In genomic region chr5:1753490-1753889, GRCh38 we compare ENCODE assay signal across 21 cellular contexts. TPM values are rescaled to one million over a fixed set of nuclear protein-coding genes. Genes with fewer than 3 reads are reported as not detected.
A peak's percentile ranks its signal among the peaks of the same experiment; 100 is the strongest.
DNase-seq lines count a peak whose midpoint lies in the region; ATAC-seq and TF ChIP-seq lines count a peak whose summit lies in the region.
"Had no signal": no experiment of that assay in that cellular context is flagged by ENCODE, and none has a peak within 500 bp of the region (broad histone marks: within the 10 kb centered on the region; RNA-seq: fewer than 3 reads in every experiment).

No MANE protein-coding gene starts in this region.

- WGBS in suprapubic skin: 76% methylated on average over 8 of the region's 8 CpGs

- H3K4me3 Mint-ChIP-seq in activated naive CD4-positive, alpha-beta T cell treated with anti-CD3 and anti-CD28 coated beads, Interleukin-2, amount 10 ng/mL, durations not matched to agents 7 days and 5 days: no peak overlapping the region

- peaks cover 3% of the 10 kb centered on the region for H3K9me3 Mint-ChIP-seq in activated naive CD4-positive, alpha-beta T cell treated with anti-CD3 and anti-CD28 coated beads, Interleukin-2, amount 10 ng/mL, durations not matched to agents 7 days and 5 days

- no peak for TF ChIP-seq EP300 in suprapubic skin (IDR thresholded peaks at IDR 0.05)

- H3K36me3 Mint-ChIP-seq in activated naive CD4-positive, alpha-beta T cell treated with anti-CD3 and anti-CD28 coated beads, Interleukin-2, amount 10 ng/mL, durations not matched to agents 7 days and 5 days: no peaks in the 10 kb centered on the region

- no peak for TF ChIP-seq CTCF in suprapubic skin (IDR thresholded peaks at IDR 0.05)

- DNase-seq in activated CD8-positive, alpha-beta memory T cell treated with anti-CD3 and anti-CD28 coated beads, Interleukin-2, amount 50 U/mL, for 48 hours: peak; percentile 25
- DNase-seq in activated CD8-positive, alpha-beta memory T cell treated with anti-CD3 and anti-CD28 coated beads, Interleukin-2, amount 50 U/mL, for 4 hours: no peak
- peak; percentile 14 for DNase-seq in left lobe of liver (ENCODE audit: low spot score)
- DNase-seq in suprapubic skin (ENCODE audit: low spot score in 2 of 2): peak; percentile 32 to 37
- DNase-seq in A172 (ENCODE audit: low spot score): no peak
- no peak for DNase-seq in activated naive CD4-positive, alpha-beta T cell treated with anti-CD3 and anti-CD28 coated beads, Interleukin-2, amount 10 ng/mL, durations not matched to agents 7 days and 5 days
- DNase-seq: 8988T, DMS53, GDM1, NCI-H1436, NCI-H187 treated with DMSO at 0.1 percent for 48 hours, NCI-H2107, NCI-H2227 treated with DMSO at 0.1 percent for 48 hours, NCI-H510A, NCI-H748 treated with DMSO at 0.1 percent for 48 hours, SIG-M5, SK-N-SH had no signal

- no peak overlapping the region for H3K27ac Mint-ChIP-seq in activated naive CD4-positive, alpha-beta T cell treated with anti-CD3 and anti-CD28 coated beads, Interleukin-2, amount 10 ng/mL, durations not matched to agents 7 days and 5 days

- peaks cover 27% of the 10 kb centered on the region for H3K27me3 ChIP-seq in suprapubic skin
- H3K27me3 ChIP-seq: MG63 had no signal

- no peak overlapping the region for H3K4me3 ChIP-seq in suprapubic skin
- H3K4me3 ChIP-seq: K562, MG63 had no signal

- H3K27ac ChIP-seq in suprapubic skin: no peak overlapping the region
- H3K27ac ChIP-seq: C4-2B had no signal

- peaks cover 15% of the 10 kb centered on the region for H3K27me3 Mint-ChIP-seq in activated naive CD4-positive, alpha-beta T cell treated with anti-CD3 and anti-CD28 coated beads, Interleukin-2, amount 10 ng/mL, durations not matched to agents 7 days and 5 days

- no peaks in the 10 kb centered on the region for H3K36me3 ChIP-seq in suprapubic skin
- H3K36me3 ChIP-seq: MG63 had no signal

- H3K4me1 ChIP-seq in suprapubic skin: no peaks in the 10 kb centered on the region

- ATAC-seq in left lobe of liver (no peak), GM18909 (IDR thresholded peaks at IDR 0.05; ENCODE audit: poor library complexity, unreplicated experiment) (no peak)
- ATAC-seq: K562 had no signal

- no peak for TF ChIP-seq POLR2A in suprapubic skin (IDR thresholded peaks at IDR 0.05)

- H3K4me1 Mint-ChIP-seq in activated naive CD4-positive, alpha-beta T cell treated with anti-CD3 and anti-CD28 coated beads, Interleukin-2, amount 10 ng/mL, durations not matched to agents 7 days and 5 days: no peaks in the 10 kb centered on the region

- no peaks in the 10 kb centered on the region for H3K9me3 ChIP-seq in suprapubic skin
- H3K9me3 ChIP-seq: SK-N-SH had no signal

- CTCF ChIA-PET in activated naive CD4-positive, alpha-beta T cell treated with anti-CD3 and anti-CD28 coated beads, Interleukin-2, amount 10 ng/mL, durations not matched to agents 7 days and 5 days (lab: Charles Lee): interaction anchor here (1.4 kb wide), 1 partner anchor 11 kb away, joined by 3 read pairs; no protein-coding TSS in a partner anchor

RNA-seq across cellular contexts. Expression of gene MRPL36, which starts 46.1 kb away (rescaled TPM):
- total RNA-seq in left lobe of liver (31.1 TPM), suprapubic skin (10 to 100 TPM; 13.7 to 62.5 (median 41.2) TPM)
- 37.3 and 60.5 TPM in 2 replicates for total RNA-seq in A172 (2014; rRNA removed; shearing (Covaris generic))

RNA-seq across cellular contexts. Expression of gene NDUFS6, which starts 47.7 kb away (rescaled TPM):
- total RNA-seq in left lobe of liver: 27.0 TPM
- total RNA-seq in suprapubic skin: 10 to 100 TPM; 38.9 to 64.5 (median 51.2) TPM
- total RNA-seq in A172 (2014; rRNA removed; shearing (Covaris generic)): 85.8 and 94.2 TPM in 2 replicates

Comparison
In these comparisons a context has a peak if more than half of its experiments do, and no peak if none do; other contexts are left out.
1. DNase-seq: peak in activated CD8-positive, alpha-beta memory T cell treated with anti-CD3 and anti-CD28 coated beads, Interleukin-2, amount 50 U/mL, for 48 hours (single experiment), left lobe of liver (single experiment) and suprapubic skin (2 of 2); none in activated CD8-positive, alpha-beta memory T cell treated with anti-CD3 and anti-CD28 coated beads, Interleukin-2, amount 50 U/mL, for 4 hours (single experiment), A172 (single experiment) and activated naive CD4-positive, alpha-beta T cell treated with anti-CD3 and anti-CD28 coated beads, Interleukin-2, amount 10 ng/mL, durations not matched to agents 7 days and 5 days (single experiment).